24 cellular contexts compared by ENCODE assay signal in genomic region chr7:35826751-35827150, GRCh38.
"Had no signal": no experiment of that assay in that cellular context is flagged by ENCODE, and none has a peak within 500 bp of the region (broad histone marks: within the 10 kb centered on the region; RNA-seq: fewer than 3 reads in every experiment).

No MANE protein-coding gene starts in this region.

- H3K4me3 ChIP-seq: K562 had no signal

- FAIRE-seq: K562 had no signal

- DNase-seq: activated B cell treated with CpG ODN at 0.5 μM for 24 hours; activated CD4-positive, alpha-beta memory T cell treated with anti-CD3 and anti-CD28 coated beads for 36 hours; activated CD4-positive, alpha-beta T cell treated with anti-CD3 and anti-CD28 coated beads, Interleukin-2, amount 10 ng/mL, durations not matched to agents 7 days and 5 days; activated CD8-positive, alpha-beta memory T cell treated with anti-CD3 and anti-CD28 coated beads for 24 hours; activated gamma-delta T cell; activated naive CD4-positive, alpha-beta T cell treated with anti-CD3 and anti-CD28 coated beads for 36 hours; activated T-cell treated with anti-CD3 and anti-CD28 coated beads for 4 hours; activated T-cell treated with anti-CD3 and anti-CD28 coated beads, Interleukin-2, amount 50 U/mL, for 48 hours; amygdala; brain microvascular endothelial cell; caudate nucleus; Karpas-422; NCI-H1105 treated with DMSO at 0.1 percent for 48 hours; NCI-H1436 treated with DMSO at 0.1 percent for 48 hours; NCI-H187; NCI-H2081; NCI-H446; NCI-H524; SHP77 treated with DMSO at 0.1 percent for 48 hours; T-helper 17 cell; T-helper 9 cell had no signal

- H3K9me3 Mint-ChIP-seq: activated B cell treated with CpG ODN at 0.5 μM for 24 hours; activated CD4-positive, alpha-beta memory T cell treated with anti-CD3 and anti-CD28 coated beads for 36 hours; activated naive CD4-positive, alpha-beta T cell treated with anti-CD3 and anti-CD28 coated beads for 36 hours; activated T-helper 17 cell treated with anti-CD3 and anti-CD28 coated beads, Interleukin-2, amount 50 U/mL, for 72 hours had no signal

- H3K27me3 Mint-ChIP-seq: activated B cell treated with CpG ODN at 0.5 μM for 24 hours; activated CD4-positive, alpha-beta memory T cell treated with anti-CD3 and anti-CD28 coated beads for 36 hours; activated CD4-positive, alpha-beta T cell treated with anti-CD3 and anti-CD28 coated beads, Interleukin-2, amount 10 ng/mL, durations not matched to agents 7 days and 5 days; activated naive CD8-positive, alpha-beta T cell; activated T-helper 17 cell treated with anti-CD3 and anti-CD28 coated beads, Interleukin-2, amount 50 U/mL, for 72 hours; T-helper 17 cell had no signal

- H3K27me3 ChIP-seq: brain microvascular endothelial cell had no signal

- H3K4me3 Mint-ChIP-seq: activated B cell treated with CpG ODN at 0.5 μM for 24 hours; activated CD4-positive, alpha-beta memory T cell treated with anti-CD3 and anti-CD28 coated beads for 36 hours; activated CD4-positive, alpha-beta T cell treated with anti-CD3 and anti-CD28 coated beads, Interleukin-2, amount 10 ng/mL, durations not matched to agents 7 days and 5 days; activated naive CD4-positive, alpha-beta T cell treated with anti-CD3 and anti-CD28 coated beads for 36 hours; activated naive CD8-positive, alpha-beta T cell; activated T-helper 17 cell treated with anti-CD3 and anti-CD28 coated beads, Interleukin-2, amount 50 U/mL, for 72 hours; T-helper 17 cell had no signal

- H3K27ac ChIP-seq: brain microvascular endothelial cell had no signal

- H3K27ac Mint-ChIP-seq: activated B cell treated with CpG ODN at 0.5 μM for 24 hours; activated CD4-positive, alpha-beta memory T cell treated with anti-CD3 and anti-CD28 coated beads for 36 hours; activated CD4-positive, alpha-beta T cell treated with anti-CD3 and anti-CD28 coated beads, Interleukin-2, amount 10 ng/mL, durations not matched to agents 7 days and 5 days; activated naive CD4-positive, alpha-beta T cell treated with anti-CD3 and anti-CD28 coated beads for 36 hours; activated naive CD8-positive, alpha-beta T cell; activated T-helper 17 cell treated with anti-CD3 and anti-CD28 coated beads, Interleukin-2, amount 50 U/mL, for 72 hours; T-helper 17 cell had no signal

- ATAC-seq: activated T-helper 17 cell treated with anti-CD3 and anti-CD28 coated beads, Interleukin-2, amount 50 U/mL, for 72 hours; K562; T-helper 17 cell had no signal

- H3K36me3 ChIP-seq: brain microvascular endothelial cell had no signal
